In the genomic region with DNA sequence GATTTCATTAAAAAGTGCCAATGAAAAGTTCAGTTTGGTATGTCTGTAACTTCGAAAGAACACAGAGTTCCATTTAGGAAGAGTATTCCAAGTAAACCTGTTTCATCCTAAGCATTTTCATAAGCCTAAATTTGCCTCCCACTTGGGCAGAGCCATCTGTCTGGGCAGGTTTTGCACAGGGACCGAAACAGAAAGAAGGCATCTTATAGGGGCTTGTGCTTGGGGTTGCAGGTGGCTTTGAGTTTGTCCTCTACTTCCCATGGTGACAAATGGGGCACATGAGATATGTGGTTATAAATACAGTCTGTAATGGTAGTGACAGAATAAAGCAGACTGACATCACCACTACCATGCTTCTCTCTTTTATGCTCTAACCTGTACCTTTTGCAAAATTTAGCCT, we compare ENCODE assay signal across 1 cellular context.
TF ChIP-seq lines count a peak whose summit lies in the region.

No MANE protein-coding gene starts in this region.

TF ChIP-seq in SK-N-SH treated with all-trans-retinoic acid at 6 μM for 48 hours, 23 proteins besides CTCF, POLR2A, EP300 and RAD21 (continued from another document):
- TF ChIP-seq POU6F1 (CRISPR knock-in tag; IDR thresholded peaks at IDR 0.05; ENCODE audit: borderline replicate concordance, low read depth) = no peak
- TF ChIP-seq TOX (CRISPR knock-in tag; IDR thresholded peaks at IDR 0.05; ENCODE audit: borderline replicate concordance) = no peak
- no peak for TF ChIP-seq ZNF8 (CRISPR knock-in tag; IDR thresholded peaks at IDR 0.05)
- TF ChIP-seq TCF4 (CRISPR knock-in tag; IDR thresholded peaks at IDR 0.05; ENCODE audit: borderline replicate concordance) = no peak
